15 cellular contexts compared by ENCODE assay signal in genomic region chr1:168085401-168085872, GRCh38. TPM values are rescaled to one million over a fixed set of nuclear protein-coding genes. Genes with fewer than 3 reads are reported as not detected.
A peak's percentile ranks its signal among the peaks of the same experiment; 100 is the strongest.
DNase-seq lines count a peak whose midpoint lies in the region; ATAC-seq and TF ChIP-seq lines count a peak whose summit lies in the region.
"Had no signal": no experiment of that assay in that cellular context is flagged by ENCODE, and none has a peak within 500 bp of the region (broad histone marks: within the 10 kb centered on the region; RNA-seq: fewer than 3 reads in every experiment).

No MANE protein-coding gene starts in this region.

- H3K9me3 ChIP-seq in lower lobe of right lung (no peaks in the 10 kb centered on the region), sigmoid colon (no peaks in the 10 kb centered on the region)
- H3K9me3 ChIP-seq: Caco-2, right lobe of liver had no signal

- H3K4me1 ChIP-seq in lower lobe of right lung (peaks cover 22% of the 10 kb centered on the region), sigmoid colon (peaks cover 0 to 33% (median 17%) of the 10 kb centered on the region in 4 donors)

- DNase-seq in Ammon's horn (ENCODE audit: low spot score) (peak; percentile 36), dorsolateral prefrontal cortex (no peak), lower lobe of right lung (no peak), sigmoid colon (peak; percentile 79), LoVo (ENCODE audit: low spot score) (no peak), SHP77 treated with DMSO at 0.1 percent for 48 hours (lab: John Stamatoyannopoulos, UW) (no peak)
- no peak for DNase-seq in activated CD4-positive, alpha-beta T cell treated with anti-CD3 and anti-CD28 coated beads for 1 hour
- DNase-seq: cortex of kidney, T1000 had no signal

- no peaks in the 10 kb centered on the region for H3K36me3 ChIP-seq in lower lobe of right lung
- peaks cover 0 to 29% (median 2%) of the 10 kb centered on the region in 4 donors for H3K36me3 ChIP-seq in sigmoid colon
- H3K36me3 ChIP-seq: right lobe of liver had no signal

- no peak for TF ChIP-seq POLR2A in sigmoid colon (IDR thresholded peaks at IDR 0.05)

- H3K27ac ChIP-seq in dorsolateral prefrontal cortex (peak overlapping the region in 37 of 59 donors; percentile 1 to 77 (median 41)), lower lobe of right lung (peak overlapping the region; percentile 21), sigmoid colon (peak overlapping the region; percentile 54 to 69 (median 56))
- H3K27ac ChIP-seq: right lobe of liver had no signal

- WGBS in sigmoid colon, 2 donors = 84 to 86% methylated on average over 16 of the region's 16 CpGs

- no peak for TF ChIP-seq EP300 in sigmoid colon (IDR thresholded peaks at IDR 0.05)

- intact Hi-C loops in dorsolateral prefrontal cortex (cut with DNase I) = loop anchor here (10.0 kb wide), 2 partner anchors 259 to 361 kb away; partner anchors contain the start of gene MPZL1 (in 1 of the 2)
- intact Hi-C loops in lower lobe of right lung (cut with DNase I) = no loop called here
- intact Hi-C loops in sigmoid colon (cut with DNase I) = loop anchor here (2.0 to 10.0 kb wide), 2 partner anchors 51 to 371 kb away; partner anchors contain the start of gene GPR161

- H3K4me3 ChIP-seq in dorsolateral prefrontal cortex (no peak overlapping the region), lower lobe of right lung (no peak overlapping the region), sigmoid colon (no peak overlapping the region)
- H3K4me3 ChIP-seq: right lobe of liver had no signal

- no peak for ATAC-seq in lower lobe of right lung
- no peak for ATAC-seq in GM19035 (IDR thresholded peaks at IDR 0.05; ENCODE audit: unreplicated experiment)
- ATAC-seq: left colon had no signal

- TF ChIP-seq CTCF in dorsolateral prefrontal cortex (IDR thresholded peaks at IDR 0.05 in 54 of 56, conservative IDR thresholded peaks at IDR 0.05 in 2 of 56; ENCODE audit: low read depth in 1 of 56, partially characterized antibody in 56 of 56) (no peak), lower lobe of right lung (IDR thresholded peaks at IDR 0.05) (no peak), sigmoid colon (IDR thresholded peaks at IDR 0.05) (no peak)

- H3K27me3 ChIP-seq in dorsolateral prefrontal cortex (no peaks in the 10 kb centered on the region), lower lobe of right lung (ENCODE audit: low read depth) (no peaks in the 10 kb centered on the region), sigmoid colon (no peaks in the 10 kb centered on the region)
- H3K27me3 ChIP-seq: right lobe of liver had no signal

RNA-seq across cellular contexts. Expression of gene GPR161, which starts 51.3 kb away (rescaled TPM):
- 10 to 100 TPM in 108 of 120 experiments, 1 to 10 TPM in 12; 7.9 to 19.9 (median 13.2) TPM for total RNA-seq in dorsolateral prefrontal cortex
- total RNA-seq in lower lobe of right lung = 9.6 TPM
- total RNA-seq in sigmoid colon = 10 to 100 TPM in 3 of 4 donors, 1 to 10 TPM in 1; 8.9 to 23.0 (median 14.1) TPM
- 1 to 10 TPM in 1 of 3 donors, under 1 TPM in 2; 0.60 to 2.7 (median 0.92) TPM for polyA plus RNA-seq in sigmoid colon
- total RNA-seq: HT-29 had no signal
- polyA plus RNA-seq: naive thymus-derived CD8-positive, alpha-beta T cell had no signal

Comparison
In these comparisons a context has a peak if more than half of its experiments do, and no peak if none do; other contexts are left out.
1. DNase-seq: peak in Ammon's horn (single experiment) and sigmoid colon (single experiment); none in dorsolateral prefrontal cortex (0 of 10), lower lobe of right lung (single experiment), activated CD4-positive, alpha-beta T cell treated with anti-CD3 and anti-CD28 coated beads for 1 hour (single experiment), LoVo (single experiment) and SHP77 treated with DMSO at 0.1 percent for 48 hours (single experiment).
2. Peak in every context shown above with its lines, with median percentiles within 50 percentile points of each other: H3K27ac ChIP-seq.